In the genomic region with DNA sequence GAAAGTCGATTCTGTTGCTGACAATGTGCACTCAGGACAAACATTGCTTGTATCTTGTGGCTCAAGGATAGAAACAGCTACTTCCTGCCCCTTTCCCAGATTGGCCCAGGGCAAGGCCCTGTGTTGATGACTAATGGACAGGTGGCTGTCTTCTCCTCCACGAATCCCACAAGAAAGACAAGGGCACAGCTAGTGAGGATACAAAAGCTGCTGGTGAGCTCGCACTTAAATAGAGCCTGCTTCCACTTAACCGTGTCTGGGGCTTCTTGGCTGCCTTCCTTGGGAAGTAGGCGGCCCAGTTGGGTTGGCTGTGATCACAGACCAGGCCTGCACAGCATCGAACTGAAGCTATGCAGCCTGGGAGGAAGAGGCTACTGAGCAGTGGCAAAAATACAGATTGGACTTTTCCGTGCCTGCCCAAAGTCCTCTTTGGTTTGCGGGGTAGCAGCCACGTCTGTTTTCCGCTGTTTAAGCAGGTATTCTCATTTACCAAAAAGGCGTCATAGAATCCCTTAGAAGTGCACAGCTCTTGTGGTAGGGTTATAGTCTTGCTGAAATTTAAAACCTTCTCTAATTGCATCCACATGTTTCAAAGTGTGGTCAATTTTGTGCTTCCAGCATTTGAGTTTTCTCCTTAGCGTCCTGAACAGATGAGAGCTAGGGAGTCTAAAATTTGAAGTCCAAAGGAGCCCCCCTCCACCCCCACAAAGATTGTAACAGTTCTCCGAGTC, we compare ENCODE assay signal across 1 cellular context.
TF ChIP-seq lines count a peak whose summit lies in the region.

No MANE protein-coding gene starts in this region.

TF ChIP-seq in HepG2, 621 proteins besides CTCF, POLR2A, EP300 and RAD21:
- TF ChIP-seq MATR3 (CRISPR knock-in tag; IDR thresholded peaks at IDR 0.05): 0 out of 2 replicates have a peak, but pooled peaks have one; percentile 30
- peak; percentile 37 for TF ChIP-seq ZNF687 (CRISPR knock-in tag; IDR thresholded peaks at IDR 0.05)
- 0 out of 2 replicates have a peak, but pooled peaks have one; percentile 24 for TF ChIP-seq HES4 (CRISPR knock-in tag; IDR thresholded peaks at IDR 0.05; ENCODE audit: borderline replicate concordance)
- peak; percentile 52; the same call in 1 of the 2 replicates for TF ChIP-seq NFAT5 (CRISPR knock-in tag; IDR thresholded peaks at IDR 0.05)
- TF ChIP-seq ZBTB7B (CRISPR knock-in tag; IDR thresholded peaks at IDR 0.05): no peak
- TF ChIP-seq PCBP2 (optimal IDR thresholded peaks at IDR 0.05; ENCODE audit: low read depth, low read length, poor library complexity, severe bottlenecking): no peak
- TF ChIP-seq, protein P1, sequence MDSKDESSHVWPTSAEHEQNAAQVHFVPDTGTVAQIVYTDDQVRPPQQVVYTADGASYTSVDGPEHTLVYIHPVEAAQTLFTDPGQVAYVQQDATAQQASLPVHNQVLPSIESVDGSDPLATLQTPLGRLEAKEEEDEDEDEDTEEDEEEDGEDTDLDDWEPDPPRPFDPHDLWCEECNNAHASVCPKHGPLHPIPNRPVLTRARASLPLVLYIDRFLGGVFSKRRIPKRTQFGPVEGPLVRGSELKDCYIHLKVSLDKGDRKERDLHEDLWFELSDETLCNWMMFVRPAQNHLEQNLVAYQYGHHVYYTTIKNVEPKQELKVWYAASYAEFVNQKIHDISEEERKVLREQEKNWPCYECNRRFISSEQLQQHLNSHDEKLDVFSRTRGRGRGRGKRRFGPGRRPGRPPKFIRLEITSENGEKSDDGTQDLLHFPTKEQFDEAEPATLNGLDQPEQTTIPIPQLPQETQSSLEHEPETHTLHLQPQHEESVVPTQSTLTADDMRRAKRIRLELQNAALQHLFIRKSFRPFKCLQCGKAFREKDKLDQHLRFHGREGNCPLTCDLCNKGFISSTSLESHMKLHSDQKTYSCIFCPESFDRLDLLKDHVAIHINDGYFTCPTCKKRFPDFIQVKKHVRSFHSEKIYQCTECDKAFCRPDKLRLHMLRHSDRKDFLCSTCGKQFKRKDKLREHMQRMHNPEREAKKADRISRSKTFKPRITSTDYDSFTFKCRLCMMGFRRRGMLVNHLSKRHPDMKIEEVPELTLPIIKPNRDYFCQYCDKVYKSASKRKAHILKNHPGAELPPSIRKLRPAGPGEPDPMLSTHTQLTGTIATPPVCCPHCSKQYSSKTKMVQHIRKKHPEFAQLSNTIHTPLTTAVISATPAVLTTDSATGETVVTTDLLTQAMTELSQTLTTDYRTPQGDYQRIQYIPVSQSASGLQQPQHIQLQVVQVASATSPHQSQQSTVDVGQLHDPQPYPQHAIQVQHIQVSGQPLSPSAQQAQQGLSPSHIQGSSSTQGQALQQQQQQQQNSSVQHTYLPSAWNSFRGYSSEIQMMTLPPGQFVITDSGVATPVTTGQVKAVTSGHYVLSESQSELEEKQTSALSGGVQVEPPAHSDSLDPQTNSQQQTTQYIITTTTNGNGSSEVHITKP (CRISPR knock-in tag; IDR thresholded peaks at IDR 0.05; ENCODE audit: low read depth): 0 out of 2 replicates have a peak, but pooled peaks have one; percentile 15
- TF ChIP-seq FOSL2 (CRISPR knock-in tag; IDR thresholded peaks at IDR 0.05): peak; percentile 58
- TF ChIP-seq ZNF563 (CRISPR knock-in tag; IDR thresholded peaks at IDR 0.05): 0 out of 2 replicates have a peak, but pooled peaks have one; percentile 44
- no peak for TF ChIP-seq MAZ (IDR thresholded peaks at IDR 0.05; ENCODE audit: borderline replicate concordance, low read depth, low read length)
- 0 out of 2 replicates have a peak, but pooled peaks have one; percentile 23 for TF ChIP-seq MAZ (CRISPR knock-in tag; IDR thresholded peaks at IDR 0.05; ENCODE audit: low read depth)
- 0 out of 2 replicates have a peak, but pooled peaks have one; percentile 41 for TF ChIP-seq ZKSCAN5 (CRISPR knock-in tag; IDR thresholded peaks at IDR 0.05)
- TF ChIP-seq ZNF160 (CRISPR knock-in tag; IDR thresholded peaks at IDR 0.05): no peak
TF ChIP-seq in HepG2: peak in this region for 9.
